Comparison of ENCODE assay signal across 8 cellular contexts in the genomic region with DNA sequence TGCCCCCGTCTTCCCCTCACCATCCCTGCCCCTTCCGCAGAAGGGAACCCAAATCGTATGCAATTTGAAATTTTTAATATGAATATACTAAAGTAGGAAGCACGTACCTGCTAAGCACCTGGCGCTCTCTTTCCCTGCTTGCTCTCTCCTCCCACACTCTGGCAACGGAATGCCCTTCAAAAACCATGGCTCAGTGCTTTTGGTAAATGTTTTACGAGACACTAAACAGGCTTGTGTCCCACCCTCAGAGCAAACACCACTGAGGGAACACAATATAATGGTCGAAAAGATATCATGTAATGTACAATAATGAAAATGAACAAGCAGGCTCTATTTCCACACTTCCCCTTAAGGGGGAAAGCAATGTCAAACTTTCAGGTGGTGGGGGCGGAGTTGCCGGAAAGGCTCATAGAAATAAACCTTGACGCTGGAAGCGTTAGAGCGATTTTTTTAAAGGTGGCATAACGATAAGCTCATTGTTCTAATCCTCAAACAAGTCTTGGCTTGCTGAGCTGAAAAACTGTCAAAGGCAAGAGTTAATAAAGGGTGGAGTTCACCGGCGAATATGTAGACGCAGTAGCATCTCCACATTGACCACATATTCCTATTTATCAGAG.
DNase-seq lines count a peak whose midpoint lies in the region; ATAC-seq and TF ChIP-seq lines count a peak whose summit lies in the region.

No MANE protein-coding gene starts in this region.

- peak overlapping the region; percentile 16 for H3K27ac ChIP-seq in CD8-positive, alpha-beta memory T cell (ENCODE audit: low read depth, low read length)
- peak overlapping the region in 4 of 5 donors; percentile 19 to 83 (median 58) for H3K27ac ChIP-seq in adrenal gland
- peak overlapping the region in 1 of 2 donors; percentile 67 for H3K27ac ChIP-seq in lung (ENCODE audit: low read depth in 1 of 2, low read length in 1 of 2)

- no peak for DNase-seq in CD8-positive, alpha-beta memory T cell
- DNase-seq in NCI-H187 (lab: John Stamatoyannopoulos, UW): peak; percentile 81 to 83
- no peak for DNase-seq in adrenal gland
- peak; percentile 56 for DNase-seq in lung (ENCODE audit: low spot score)
- DNase-seq in activated CD8-positive, alpha-beta memory T cell treated with anti-CD3 and anti-CD28 coated beads, Interleukin-2, amount 10 ng/mL, durations not matched to agents 7 days and 5 days: no peak
- no peak for DNase-seq in stimulated activated CD4-positive, alpha-beta T cell treated with anti-CD3 and anti-CD28 coated beads, Interleukin-1b, Interleukin-23, amount 100 ng/mL, for 48 hours
- no peak for DNase-seq in effector CD8-positive, alpha-beta T cell (lab: John Stamatoyannopoulos, UW)
- DNase-seq in NAMALWA (ENCODE audit: low spot score): no peak

- TF ChIP-seq CTCF in adrenal gland (IDR thresholded peaks at IDR 0.05) (no peak), lung (IDR thresholded peaks at IDR 0.05; ENCODE audit: control extremely low read depth, extremely low read depth) (no peak)

- no peak overlapping the region for H3K4me3 ChIP-seq in CD8-positive, alpha-beta memory T cell (ENCODE audit: low read length)
- H3K4me3 ChIP-seq in adrenal gland (no peak overlapping the region), lung (no peak overlapping the region)

- 69 to 81% (median 70%) methylated on average over 17 of the region's 17 CpGs for WGBS in adrenal gland, 4 donors
- 69 to 82% methylated on average over 17 of the region's 17 CpGs for WGBS in lung, 2 donors

- no peaks in the 10 kb centered on the region for H3K36me3 Mint-ChIP-seq in CD8-positive, alpha-beta memory T cell
- H3K36me3 Mint-ChIP-seq in activated CD8-positive, alpha-beta memory T cell treated with anti-CD3 and anti-CD28 coated beads, Interleukin-2, amount 10 ng/mL, durations not matched to agents 7 days and 5 days: no peaks in the 10 kb centered on the region

- H3K27ac Mint-ChIP-seq in CD8-positive, alpha-beta memory T cell: no peak overlapping the region
- no peak overlapping the region for H3K27ac Mint-ChIP-seq in activated CD8-positive, alpha-beta memory T cell treated with anti-CD3 and anti-CD28 coated beads, Interleukin-2, amount 10 ng/mL, durations not matched to agents 7 days and 5 days

- peaks cover 0 to 8% (median 7%) of the 10 kb centered on the region in 3 donors for H3K4me1 Mint-ChIP-seq in CD8-positive, alpha-beta memory T cell
- H3K4me1 Mint-ChIP-seq in activated CD8-positive, alpha-beta memory T cell treated with anti-CD3 and anti-CD28 coated beads, Interleukin-2, amount 10 ng/mL, durations not matched to agents 7 days and 5 days: peaks cover 10% of the 10 kb centered on the region

- no peaks in the 10 kb centered on the region for H3K9me3 ChIP-seq in CD8-positive, alpha-beta memory T cell (ENCODE audit: low read length)
- no peaks in the 10 kb centered on the region for H3K9me3 ChIP-seq in adrenal gland (replicated peaks in 1 of 3)
- no peaks in the 10 kb centered on the region for H3K9me3 ChIP-seq in lung (ENCODE audit: control insufficient read depth in 2 of 2, insufficient read depth in 1 of 2, low read length in 1 of 2)

- H3K4me1 ChIP-seq in CD8-positive, alpha-beta memory T cell (ENCODE audit: insufficient read depth, low read length): no peaks in the 10 kb centered on the region
- H3K4me1 ChIP-seq in adrenal gland (replicated peaks in 1 of 2) (peaks cover 43 to 45% of the 10 kb centered on the region in 2 donors), lung (ENCODE audit: control insufficient read depth in 2 of 2, insufficient read depth in 2 of 2, low read length in 2 of 2) (peaks cover 0 to 6% of the 10 kb centered on the region in 2 donors)

- ATAC-seq in lung (ENCODE audit: insufficient read depth, low FRiP score): peak; percentile 56
- ATAC-seq in activated CD8-positive, alpha-beta memory T cell treated with anti-CD3 and anti-CD28 coated beads, Interleukin-2, amount 10 ng/mL, durations not matched to agents 7 days and 5 days: no peak

- H3K9me3 Mint-ChIP-seq in CD8-positive, alpha-beta memory T cell: no peaks in the 10 kb centered on the region
- no peaks in the 10 kb centered on the region for H3K9me3 Mint-ChIP-seq in activated CD8-positive, alpha-beta memory T cell treated with anti-CD3 and anti-CD28 coated beads, Interleukin-2, amount 10 ng/mL, durations not matched to agents 7 days and 5 days (ENCODE audit: low read depth)

- H3K27me3 Mint-ChIP-seq in CD8-positive, alpha-beta memory T cell: peaks cover 4 to 5% of the 10 kb centered on the region in 2 donors
- H3K27me3 Mint-ChIP-seq in activated CD8-positive, alpha-beta memory T cell treated with anti-CD3 and anti-CD28 coated beads, Interleukin-2, amount 10 ng/mL, durations not matched to agents 7 days and 5 days: peaks cover 5% of the 10 kb centered on the region

- H3K27me3 ChIP-seq in CD8-positive, alpha-beta memory T cell (ENCODE audit: insufficient read depth, low read length, poor library complexity, severe bottlenecking): no peaks in the 10 kb centered on the region
- H3K27me3 ChIP-seq in adrenal gland (no peaks in the 10 kb centered on the region), lung (ENCODE audit: control insufficient read depth, insufficient read depth) (no peaks in the 10 kb centered on the region)

- no peaks in the 10 kb centered on the region for H3K36me3 ChIP-seq in CD8-positive, alpha-beta memory T cell (ENCODE audit: insufficient read depth, low read length)
- H3K36me3 ChIP-seq in adrenal gland (replicated peaks in 1 of 2) (no peaks in the 10 kb centered on the region), lung (ENCODE audit: control insufficient read depth in 2 of 2, insufficient read depth in 2 of 2, low read length in 2 of 2) (no peaks in the 10 kb centered on the region)

- no peak for TF ChIP-seq POLR2A in adrenal gland (IDR thresholded peaks at IDR 0.05)

- CTCF ChIA-PET in CD8-positive, alpha-beta memory T cell (lab: Charles Lee): no interaction called here
- CTCF ChIA-PET in activated CD8-positive, alpha-beta memory T cell treated with anti-CD3 and anti-CD28 coated beads, Interleukin-2, amount 10 ng/mL, durations not matched to agents 7 days and 5 days (lab: Charles Lee): interaction anchor here (0.9 kb wide), 1 partner anchor 11 kb away, joined by 3 read pairs; no protein-coding TSS in a partner anchor

- POLR2A ChIA-PET in CD8-positive, alpha-beta memory T cell (lab: Charles Lee): no interaction called here

- H3K4me3 Mint-ChIP-seq in CD8-positive, alpha-beta memory T cell: no peak overlapping the region
- H3K4me3 Mint-ChIP-seq in activated CD8-positive, alpha-beta memory T cell treated with anti-CD3 and anti-CD28 coated beads, Interleukin-2, amount 10 ng/mL, durations not matched to agents 7 days and 5 days: no peak overlapping the region

- intact Hi-C loops in adrenal gland (cut with DNase I): no loop called here

Comparison
In these comparisons a context has a peak if more than half of its experiments do, and no peak if none do; other contexts are left out.
1. DNase-seq: peak in NCI-H187 (2 of 2) and lung (single experiment); none in CD8-positive, alpha-beta memory T cell (0 of 5), adrenal gland (0 of 7), activated CD8-positive, alpha-beta memory T cell treated with anti-CD3 and anti-CD28 coated beads, Interleukin-2, amount 10 ng/mL, durations not matched to agents 7 days and 5 days (single experiment), stimulated activated CD4-positive, alpha-beta T cell treated with anti-CD3 and anti-CD28 coated beads, Interleukin-1b, Interleukin-23, amount 100 ng/mL, for 48 hours (single experiment), effector CD8-positive, alpha-beta T cell (single experiment) and NAMALWA (single experiment).